Comparison of ENCODE assay signal across 8 cellular contexts in genomic region chrX:23616361-23616760, GRCh38. TPM values are rescaled to one million over a fixed set of nuclear protein-coding genes. Genes with fewer than 3 reads are reported as not detected.
DNase-seq lines count a peak whose midpoint lies in the region; ATAC-seq, FAIRE-seq and TF ChIP-seq lines count a peak whose summit lies in the region.

No MANE protein-coding gene starts in this region.

- TF ChIP-seq POLR2A in A549 (IDR thresholded peaks at IDR 0.05; ENCODE audit: low read length) = no peak

- H3K9me3 ChIP-seq in A549 = no peaks in the 10 kb centered on the region
- H3K9me3 ChIP-seq in right cardiac atrium (ENCODE audit: control insufficient read depth, low read length) = no peaks in the 10 kb centered on the region

- no peak for TF ChIP-seq EP300 in A549 (IDR thresholded peaks at IDR 0.05)

- intact Hi-C loops in right cardiac atrium (cut with DNase I) = no loop called here

- POLR2A ChIA-PET in A549 (lab: Yijun Ruan, JAX) = no interaction called here
- POLR2A ChIA-PET in GM10248 (lab: Yijun Ruan, JAX) = no interaction called here

- peak; percentile 8 to 25 for DNase-seq in A549 (ENCODE audit: low read depth in 1 of 2, low spot score in 1 of 2)
- DNase-seq in GM10248 (ENCODE audit: extremely low spot score) = no peak
- DNase-seq in HL-60 (ENCODE audit: low read depth in 1 of 2, low spot score in 1 of 2) = peak in 1 of 2 experiments; percentile 1
- DNase-seq in T1000 (lab: John Stamatoyannopoulos, UW) = peak; percentile 0
- peak; percentile 42 for DNase-seq in iris pigment epithelial cell (ENCODE audit: low read depth)
- no peak for DNase-seq in right cardiac atrium

- no peaks in the 10 kb centered on the region for H3K27me3 ChIP-seq in HL-60 (ENCODE audit: insufficient read depth, poor library complexity, severe bottlenecking)
- H3K27me3 ChIP-seq in right cardiac atrium (ENCODE audit: control insufficient read depth, insufficient read depth) = no peaks in the 10 kb centered on the region

- CTCF ChIA-PET in A549 (lab: Yijun Ruan, JAX) (interaction anchor here (0.6 to 2.1 kb wide), 9 partner anchors 9 to 1631 kb away, joined by 3 to 9 read pairs (median 3); no protein-coding TSS in a partner anchor), GM10248 (lab: Yijun Ruan, JAX) (interaction anchor here (1.0 to 1.7 kb wide), 4 partner anchors 9 to 20 kb away, joined by 3 to 6 read pairs (median 4); no protein-coding TSS in a partner anchor)

- no peak overlapping the region for H3K4me3 ChIP-seq in A549
- H3K4me3 ChIP-seq in HL-60 (replicated peaks; ENCODE audit: insufficient read depth, low read length) = no peak overlapping the region
- no peak overlapping the region for H3K4me3 ChIP-seq in right cardiac atrium (ENCODE audit: low read length)

- ATAC-seq in A549 = peak; percentile 66 to 75; a peak in 4 of 6 replicates
- no peak for ATAC-seq in GM21825 (IDR thresholded peaks at IDR 0.05; ENCODE audit: unreplicated experiment)
- ATAC-seq in GM21381 (IDR thresholded peaks at IDR 0.05; ENCODE audit: unreplicated experiment) = no peak
- no peak for ATAC-seq in right cardiac atrium

- 42% methylated on average over 5 of the region's 5 CpGs for whole genome bisulfite sequencing in A549 (ENCODE audit: missing lambda C conversion rate)
- 44% methylated on average over 5 of the region's 5 CpGs for WGBS in right cardiac atrium

- FAIRE-seq in A549 (lab: Jason Lieb, UNC) = peak; percentile 78

- H3K4me2 ChIP-seq in A549 = no peak overlapping the region

- H3K4me1 ChIP-seq in A549 (no peaks in the 10 kb centered on the region), right cardiac atrium (ENCODE audit: control insufficient read depth, insufficient read depth, low read length) (no peaks in the 10 kb centered on the region)

- TF ChIP-seq CTCF in A549 (IDR thresholded peaks at IDR 0.05) (peak; percentile 48), GM10248 (IDR thresholded peaks at IDR 0.05; ENCODE audit: control extremely low read depth, extremely low read depth, low read depth, missing control alignments) (peak; percentile 35), HL-60 (IDR thresholded peaks at IDR 0.05; ENCODE audit: insufficient read depth, low read length) (peak; percentile 23)

- no peak overlapping the region for H3K27ac ChIP-seq in A549
- no peak overlapping the region for H3K27ac ChIP-seq in HL-60 (replicated peaks)
- no peak overlapping the region for H3K27ac ChIP-seq in right cardiac atrium (ENCODE audit: low read length)

- TF ChIP-seq RAD21 in A549 (conservative IDR thresholded peaks at IDR 0.05 in 1 of 2, IDR thresholded peaks at IDR 0.05 in 1 of 2) = peak; percentile 44 to 53; a peak in 4 of 5 replicates

TF ChIP-seq in A549, 52 proteins besides CTCF, POLR2A, EP300 and RAD21:
- no peak for TF ChIP-seq NPAS2 (CRISPR knock-in tag; IDR thresholded peaks at IDR 0.05; ENCODE audit: borderline replicate concordance)
- peak; percentile 28; the same call in 1 of the 3 replicates for TF ChIP-seq SMC3 (IDR thresholded peaks at IDR 0.05)

RNA-seq across cellular contexts. Expression of gene PRDX4, which starts 50.9 kb away (rescaled TPM):
- polyA plus RNA-seq in A549 (2011; rRNA removed) (283 and 313 TPM in 2 replicates), A549 (2017; fragmentation: RNase III; extraction: RNeasy Plus Mini Kit Qiagen cat#74134 plus additional on column Dnase treatment) (207 to 226 TPM (median 212 TPM) in 3 replicates), right cardiac atrium (88.4 TPM)
- polyA plus RNA-seq in A549 (2012; cell fraction: cytosol; rRNA removed) = 233 and 265 TPM in 2 replicates
- polyA plus RNA-seq in A549 (2012; cell fraction: nucleus; rRNA removed) = 150 and 171 TPM in 2 replicates
- polyA minus RNA-seq in A549 (2011; rRNA and poly(A)+ RNA removed) = 49.2 and 49.4 TPM in 2 replicates
- 10 to 100 TPM; 71.9 to 83.6 (median 78.0) TPM for total RNA-seq in right cardiac atrium

Comparison
In these comparisons a context has a peak if more than half of its experiments do, and no peak if none do; other contexts are left out.
1. ATAC-seq: peak in A549 (2 of 2); none in GM21825 (single experiment), GM21381 (single experiment) and right cardiac atrium (0 of 2).
2. DNase-seq: peak in A549 (2 of 2), T1000 (single experiment) and iris pigment epithelial cell (single experiment); none in GM10248 (single experiment) and right cardiac atrium (0 of 3).
3. Peak in every context shown above with its lines, with median percentiles within 50 percentile points of each other: CTCF ChIP-seq.